ENCODE assay signal across 1 cellular context in genomic region chr16:74565378-74565777, GRCh38.
TF ChIP-seq lines count a peak whose summit lies in the region.

No MANE protein-coding gene starts in this region.

TF ChIP-seq in K562, 482 proteins besides CTCF, POLR2A, EP300 and RAD21 (continued from another document and continues in another):
- TF ChIP-seq, protein P1, sequence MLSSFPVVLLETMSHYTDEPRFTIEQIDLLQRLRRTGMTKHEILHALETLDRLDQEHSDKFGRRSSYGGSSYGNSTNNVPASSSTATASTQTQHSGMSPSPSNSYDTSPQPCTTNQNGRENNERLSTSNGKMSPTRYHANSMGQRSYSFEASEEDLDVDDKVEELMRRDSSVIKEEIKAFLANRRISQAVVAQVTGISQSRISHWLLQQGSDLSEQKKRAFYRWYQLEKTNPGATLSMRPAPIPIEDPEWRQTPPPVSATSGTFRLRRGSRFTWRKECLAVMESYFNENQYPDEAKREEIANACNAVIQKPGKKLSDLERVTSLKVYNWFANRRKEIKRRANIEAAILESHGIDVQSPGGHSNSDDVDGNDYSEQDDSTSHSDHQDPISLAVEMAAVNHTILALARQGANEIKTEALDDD (IDR thresholded peaks at IDR 0.05): peak; percentile 89
- no peak for TF ChIP-seq ARHGAP35 (IDR thresholded peaks at IDR 0.05; ENCODE audit: partially characterized antibody)
- no peak for TF ChIP-seq ZNF12 (CRISPR knock-in tag; IDR thresholded peaks at IDR 0.05)
- TF ChIP-seq, protein P2, sequence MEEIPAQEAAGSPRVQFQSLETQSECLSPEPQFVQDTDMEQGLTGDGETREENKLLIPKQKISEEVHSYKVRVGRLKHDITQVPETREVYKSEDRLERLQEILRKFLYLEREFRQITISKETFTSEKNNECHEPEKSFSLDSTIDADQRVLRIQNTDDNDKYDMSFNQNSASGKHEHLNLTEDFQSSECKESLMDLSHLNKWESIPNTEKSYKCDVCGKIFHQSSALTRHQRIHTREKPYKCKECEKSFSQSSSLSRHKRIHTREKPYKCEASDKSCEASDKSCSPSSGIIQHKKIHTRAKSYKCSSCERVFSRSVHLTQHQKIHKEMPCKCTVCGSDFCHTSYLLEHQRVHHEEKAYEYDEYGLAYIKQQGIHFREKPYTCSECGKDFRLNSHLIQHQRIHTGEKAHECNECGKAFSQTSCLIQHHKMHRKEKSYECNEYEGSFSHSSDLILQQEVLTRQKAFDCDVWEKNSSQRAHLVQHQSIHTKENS (CRISPR knock-in tag; IDR thresholded peaks at IDR 0.05): no peak
- TF ChIP-seq PRPF4 (IDR thresholded peaks at IDR 0.05; ENCODE audit: insufficient read depth, low read depth, low read length, poor library complexity, severe bottlenecking): no peak
- no peak for TF ChIP-seq ZNF668 (CRISPR knock-in tag; IDR thresholded peaks at IDR 0.05)
- TF ChIP-seq, protein P3, sequence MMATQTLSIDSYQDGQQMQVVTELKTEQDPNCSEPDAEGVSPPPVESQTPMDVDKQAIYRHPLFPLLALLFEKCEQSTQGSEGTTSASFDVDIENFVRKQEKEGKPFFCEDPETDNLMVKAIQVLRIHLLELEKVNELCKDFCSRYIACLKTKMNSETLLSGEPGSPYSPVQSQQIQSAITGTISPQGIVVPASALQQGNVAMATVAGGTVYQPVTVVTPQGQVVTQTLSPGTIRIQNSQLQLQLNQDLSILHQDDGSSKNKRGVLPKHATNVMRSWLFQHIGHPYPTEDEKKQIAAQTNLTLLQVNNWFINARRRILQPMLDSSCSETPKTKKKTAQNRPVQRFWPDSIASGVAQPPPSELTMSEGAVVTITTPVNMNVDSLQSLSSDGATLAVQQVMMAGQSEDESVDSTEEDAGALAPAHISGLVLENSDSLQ (IDR thresholded peaks at IDR 0.05): peak; percentile 89
- TF ChIP-seq, protein P4, sequence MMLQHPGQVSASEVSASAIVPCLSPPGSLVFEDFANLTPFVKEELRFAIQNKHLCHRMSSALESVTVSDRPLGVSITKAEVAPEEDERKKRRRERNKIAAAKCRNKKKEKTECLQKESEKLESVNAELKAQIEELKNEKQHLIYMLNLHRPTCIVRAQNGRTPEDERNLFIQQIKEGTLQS (IDR thresholded peaks at IDR 0.05): no peak
- TF ChIP-seq, protein P4 (CRISPR knock-in tag; conservative IDR thresholded peaks at IDR 0.05): 0 out of 2 replicates have a peak, but pooled peaks have one; percentile 35
- TF ChIP-seq FOS (IDR thresholded peaks at IDR 0.05; ENCODE audit: extremely low read depth, insufficient read length): peak; percentile 16
- TF ChIP-seq TCF3 (CRISPR knock-in tag; IDR thresholded peaks at IDR 0.05): peak; percentile 41; the same call in 1 of the 2 replicates
- peak; percentile 91 for TF ChIP-seq DACH1 (IDR thresholded peaks at IDR 0.05; ENCODE audit: partially characterized antibody)
- no peak for TF ChIP-seq E2F5 (CRISPR knock-in tag; IDR thresholded peaks at IDR 0.05)
- no peak for TF ChIP-seq NR2C2 (CRISPR knock-in tag; IDR thresholded peaks at IDR 0.05)
- no peak for TF ChIP-seq NR2C2 (tag; IDR thresholded peaks at IDR 0.05)
- TF ChIP-seq MYBL2 (IDR thresholded peaks at IDR 0.05; ENCODE audit: low read depth): peak; percentile 80
- no peak for TF ChIP-seq MYBL2 (CRISPR knock-in tag; IDR thresholded peaks at IDR 0.05; ENCODE audit: borderline replicate concordance)
- TF ChIP-seq NFATC3 (IDR thresholded peaks at IDR 0.05): no peak
- no peak for TF ChIP-seq OTX1 (CRISPR knock-in tag; IDR thresholded peaks at IDR 0.05)
- TF ChIP-seq PTBP1 (IDR thresholded peaks at IDR 0.05; ENCODE audit: low read depth, low read length): no peak
- TF ChIP-seq ZNF407 (IDR thresholded peaks at IDR 0.05; ENCODE audit: low read depth): no peak
- TF ChIP-seq ETV1 (tag; conservative IDR thresholded peaks at IDR 0.05; ENCODE audit: low read depth): peak; percentile 77
- 0 out of 2 replicates have a peak, but pooled peaks have one; percentile 19 for TF ChIP-seq SMARCA4 (IDR thresholded peaks at IDR 0.05)
- TF ChIP-seq ETS2 (tag; IDR thresholded peaks at IDR 0.05; ENCODE audit: borderline replicate concordance, poor library complexity, severe bottlenecking): no peak
- TF ChIP-seq, protein P5, sequence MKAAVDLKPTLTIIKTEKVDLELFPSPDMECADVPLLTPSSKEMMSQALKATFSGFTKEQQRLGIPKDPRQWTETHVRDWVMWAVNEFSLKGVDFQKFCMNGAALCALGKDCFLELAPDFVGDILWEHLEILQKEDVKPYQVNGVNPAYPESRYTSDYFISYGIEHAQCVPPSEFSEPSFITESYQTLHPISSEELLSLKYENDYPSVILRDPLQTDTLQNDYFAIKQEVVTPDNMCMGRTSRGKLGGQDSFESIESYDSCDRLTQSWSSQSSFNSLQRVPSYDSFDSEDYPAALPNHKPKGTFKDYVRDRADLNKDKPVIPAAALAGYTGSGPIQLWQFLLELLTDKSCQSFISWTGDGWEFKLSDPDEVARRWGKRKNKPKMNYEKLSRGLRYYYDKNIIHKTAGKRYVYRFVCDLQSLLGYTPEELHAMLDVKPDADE (conservative IDR thresholded peaks at IDR 0.05; ENCODE audit: control insufficient read depth, low read depth, low read length): no peak
- TF ChIP-seq NBN (IDR thresholded peaks at IDR 0.05; ENCODE audit: low read depth): peak; percentile 26; the same call in 1 of the 2 replicates
- no peak for TF ChIP-seq HBP1 (CRISPR knock-in tag; IDR thresholded peaks at IDR 0.05)
- no peak for TF ChIP-seq NFRKB (IDR thresholded peaks at IDR 0.05; ENCODE audit: low read depth)
- TF ChIP-seq, protein P6, sequence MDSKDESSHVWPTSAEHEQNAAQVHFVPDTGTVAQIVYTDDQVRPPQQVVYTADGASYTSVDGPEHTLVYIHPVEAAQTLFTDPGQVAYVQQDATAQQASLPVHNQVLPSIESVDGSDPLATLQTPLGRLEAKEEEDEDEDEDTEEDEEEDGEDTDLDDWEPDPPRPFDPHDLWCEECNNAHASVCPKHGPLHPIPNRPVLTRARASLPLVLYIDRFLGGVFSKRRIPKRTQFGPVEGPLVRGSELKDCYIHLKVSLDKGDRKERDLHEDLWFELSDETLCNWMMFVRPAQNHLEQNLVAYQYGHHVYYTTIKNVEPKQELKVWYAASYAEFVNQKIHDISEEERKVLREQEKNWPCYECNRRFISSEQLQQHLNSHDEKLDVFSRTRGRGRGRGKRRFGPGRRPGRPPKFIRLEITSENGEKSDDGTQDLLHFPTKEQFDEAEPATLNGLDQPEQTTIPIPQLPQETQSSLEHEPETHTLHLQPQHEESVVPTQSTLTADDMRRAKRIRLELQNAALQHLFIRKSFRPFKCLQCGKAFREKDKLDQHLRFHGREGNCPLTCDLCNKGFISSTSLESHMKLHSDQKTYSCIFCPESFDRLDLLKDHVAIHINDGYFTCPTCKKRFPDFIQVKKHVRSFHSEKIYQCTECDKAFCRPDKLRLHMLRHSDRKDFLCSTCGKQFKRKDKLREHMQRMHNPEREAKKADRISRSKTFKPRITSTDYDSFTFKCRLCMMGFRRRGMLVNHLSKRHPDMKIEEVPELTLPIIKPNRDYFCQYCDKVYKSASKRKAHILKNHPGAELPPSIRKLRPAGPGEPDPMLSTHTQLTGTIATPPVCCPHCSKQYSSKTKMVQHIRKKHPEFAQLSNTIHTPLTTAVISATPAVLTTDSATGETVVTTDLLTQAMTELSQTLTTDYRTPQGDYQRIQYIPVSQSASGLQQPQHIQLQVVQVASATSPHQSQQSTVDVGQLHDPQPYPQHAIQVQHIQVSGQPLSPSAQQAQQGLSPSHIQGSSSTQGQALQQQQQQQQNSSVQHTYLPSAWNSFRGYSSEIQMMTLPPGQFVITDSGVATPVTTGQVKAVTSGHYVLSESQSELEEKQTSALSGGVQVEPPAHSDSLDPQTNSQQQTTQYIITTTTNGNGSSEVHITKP (IDR thresholded peaks at IDR 0.05; ENCODE audit: partially characterized antibody): peak; percentile 51
- no peak for TF ChIP-seq KDM2B (CRISPR knock-in tag; IDR thresholded peaks at IDR 0.05)
- TF ChIP-seq JUND (IDR thresholded peaks at IDR 0.05; ENCODE audit: borderline replicate concordance, low read depth, low read length): peak; percentile 28; the same call in 1 of the 2 replicates
- peak; percentile 21; the same call in 1 of the 3 replicates for TF ChIP-seq JUND (tag; IDR thresholded peaks at IDR 0.05; ENCODE audit: borderline replicate concordance, low read depth, low read length)
- TF ChIP-seq MYC (IDR thresholded peaks at IDR 0.05; ENCODE audit: low read depth, low read length): no peak; the same call in 1 of the 2 replicates
- TF ChIP-seq MYC (CRISPR knock-in tag; IDR thresholded peaks at IDR 0.05; ENCODE audit: borderline replicate concordance, low read depth): no peak
- no peak for TF ChIP-seq ZNF133 (CRISPR knock-in tag; IDR thresholded peaks at IDR 0.05)
- TF ChIP-seq MCM3 (IDR thresholded peaks at IDR 0.05): no peak
- TF ChIP-seq ZNF766 (CRISPR knock-in tag; conservative IDR thresholded peaks at IDR 0.05): no peak
